ENCODE assay signal across 8 cellular contexts in genomic region chr14:59483819-59484610, GRCh38. TPM values are rescaled to one million over a fixed set of nuclear protein-coding genes. Genes with fewer than 3 reads are reported as not detected.
DNase-seq lines count a peak whose midpoint lies in the region; ATAC-seq, FAIRE-seq and TF ChIP-seq lines count a peak whose summit lies in the region.

TSS of gene JKAMP (plus strand) at chr14:59484517. CDS start at chr14:59484590, 73 bp downstream.
TSS of gene L3HYPDH (minus strand) at chr14:59484408. CDS start at chr14:59484316, 92 bp downstream.

- peak within 1 kb of the TSS; percentile 73 for H3K27ac ChIP-seq in CD4-positive, CD25-positive, alpha-beta regulatory T cell (ENCODE audit: insufficient read depth, low read length, poor library complexity, severe bottlenecking)
- H3K27ac ChIP-seq in HepG2 (ENCODE audit: extremely low read length, insufficient read depth, low read length): peak within 1 kb of the TSS; percentile 96

- peak; percentile 94 to 96 for ATAC-seq in CD4-positive, CD25-positive, alpha-beta regulatory T cell (ENCODE audit: low read depth in 2 of 2)
- peak; percentile 87 for ATAC-seq in GM19395 (IDR thresholded peaks at IDR 0.05; ENCODE audit: unreplicated experiment)
- peak; percentile 73 for ATAC-seq in HG03565 (IDR thresholded peaks at IDR 0.05; ENCODE audit: unreplicated experiment)
- ATAC-seq in HepG2: peak; percentile 93

- no peaks in the 10 kb centered on the region for H3K27me3 ChIP-seq in CD4-positive, CD25-positive, alpha-beta regulatory T cell (ENCODE audit: control insufficient read depth, insufficient read depth, low read length)
- H3K27me3 ChIP-seq in HepG2 (ENCODE audit: control insufficient read depth in 1 of 2, insufficient read depth in 2 of 2, low read length in 2 of 2): peaks cover 0 to 4% of the 10 kb centered on the region in 2 experiments; a peak in 1 of 5 replicates

- no peaks in the 10 kb centered on the region for H3K9me3 Mint-ChIP-seq in CD4-positive, CD25-positive, alpha-beta regulatory T cell
- no peaks in the 10 kb centered on the region for H3K9me3 Mint-ChIP-seq in dendritic cell treated with granulocyte-macrophage colony-stimulating factor and Interleukin-4, amounts not matched to agents 40 ng/mL and 50 ng/mL, for 4 days

- peaks cover 28 to 74% (median 57%) of the 10 kb centered on the region in 4 donors for H3K4me1 Mint-ChIP-seq in CD4-positive, CD25-positive, alpha-beta regulatory T cell
- H3K4me1 Mint-ChIP-seq in dendritic cell treated with granulocyte-macrophage colony-stimulating factor and Interleukin-4, amounts not matched to agents 40 ng/mL and 50 ng/mL, for 4 days (ENCODE audit: low read depth): peaks cover 52% of the 10 kb centered on the region

- peak; percentile 18 for FAIRE-seq in HepG2 (lab: Jason Lieb, UNC)

- in situ Hi-C loops in HepG2 (cut with HindIII; ENCODE audit: extremely low pct_ligation_motif_present, low pct_unique_long_range_greater_than_20kb): no loop called here

- TF ChIP-seq POLR2A in HepG2 (IDR thresholded peaks at IDR 0.05; ENCODE audit: insufficient read depth in 1 of 2, low read depth in 2 of 2, low read length in 2 of 2): peak; percentile 94 to 98

- peak; percentile 83 for TF ChIP-seq CTCF in HepG2 (CRISPR knock-in tag; IDR thresholded peaks at IDR 0.05)

- H4K20me1 ChIP-seq in HepG2 (ENCODE audit: insufficient read depth, low read length): peaks cover 12% of the 10 kb centered on the region

- TF ChIP-seq EP300 in HepG2 (IDR thresholded peaks at IDR 0.05; ENCODE audit: low read depth in 2 of 2, low read length in 2 of 2) (no peak), HepG2 (CRISPR knock-in tag; IDR thresholded peaks at IDR 0.05; ENCODE audit: borderline replicate concordance) (no peak)

- peaks cover 12% of the 10 kb centered on the region for H3K36me3 Mint-ChIP-seq in CD4-positive, CD25-positive, alpha-beta regulatory T cell
- H3K36me3 Mint-ChIP-seq in dendritic cell treated with granulocyte-macrophage colony-stimulating factor and Interleukin-4, amounts not matched to agents 40 ng/mL and 50 ng/mL, for 4 days (ENCODE audit: low read depth): peaks cover 42% of the 10 kb centered on the region

- peaks cover 47% of the 10 kb centered on the region for H3K79me2 ChIP-seq in HepG2 (ENCODE audit: insufficient read depth, low read length)

- POLR2A ChIA-PET in HepG2 (lab: Yijun Ruan, JAX): interaction anchor here (0.5 to 1.7 kb wide), 14 partner anchors 9 to 1185 kb away, joined by 3 to 18 read pairs (median 4); partner anchors contain the start of genes ARID4A, GPR135, KIAA0586 and LRRC9

- BruUV-seq in HepG2 (replicated peaks; lab: Mats Ljungman, UMichigan): no TSS peak

- CTCF ChIA-PET in HepG2 (lab: Yijun Ruan, JAX; ENCODE audit: low intra/inter-chr PET ratio, low total read pairs): no interaction called here

- no CpG with 5 or more reads among the region's 89 CpGs for WGBS in HepG2 (ENCODE audit: low lambda C conversion rate)

- peak within 1 kb of the TSS; percentile 98 for H3K4me3 ChIP-seq in CD4-positive, CD25-positive, alpha-beta regulatory T cell (ENCODE audit: low read depth, low read length)
- peak within 1 kb of the TSS; percentile 78 to 87 (median 83) for H3K4me3 ChIP-seq in HepG2 (replicated peaks in 1 of 3; ENCODE audit: insufficient read depth in 1 of 3, low read depth in 2 of 3, low read length in 3 of 3)

- peak; percentile 96 to 98 (median 97) for DNase-seq in CD4-positive, CD25-positive, alpha-beta regulatory T cell
- DNase-seq in NCI-H748 treated with DMSO at 0.1 percent for 48 hours (lab: John Stamatoyannopoulos, UW): peak; percentile 88
- DNase-seq in activated CD4-positive, alpha-beta T cell treated with anti-CD3 and anti-CD28 coated beads, Interleukin-2, amount 50 U/mL, for 24 hours (ENCODE audit: low read depth in 1 of 2, low spot score in 1 of 2): peak; percentile 95 to 97
- peak; percentile 92 for DNase-seq in HepG2 (ENCODE audit: low spot score)
- peak; percentile 99 for DNase-seq in stimulated activated CD4-positive, alpha-beta T cell treated with anti-CD3 and anti-CD28 coated beads, Interleukin-4, amount 100 ng/mL, for 1 hour

- intact Hi-C loops in dendritic cell treated with granulocyte-macrophage colony-stimulating factor and Interleukin-4, amounts not matched to agents 40 ng/mL and 50 ng/mL, for 4 days (cut with micrococcal nuclease): loop anchor here (5.0 kb wide), 2 partner anchors 98 to 1057 kb away; partner anchors contain the start of genes KIAA0586 and TIMM9
- intact Hi-C loops in HepG2 (cut with micrococcal nuclease; ENCODE audit: unreplicated experiment): loop anchor here (1.0 kb wide), 1 partner anchor 19 kb away; the partner anchor contains the start of gene GPR135

- TF ChIP-seq RAD21 in HepG2 (CRISPR knock-in tag; IDR thresholded peaks at IDR 0.05): peak; percentile 68

- peaks cover 55% of the 10 kb centered on the region for H3K4me1 ChIP-seq in CD4-positive, CD25-positive, alpha-beta regulatory T cell (ENCODE audit: control insufficient read depth, insufficient read depth, low read length, poor library complexity, severe bottlenecking)
- H3K4me1 ChIP-seq in HepG2 (ENCODE audit: insufficient read depth, low read length): peaks cover 46% of the 10 kb centered on the region

- peak within 1 kb of the TSS; percentile 54 to 95 (median 94) for H3K27ac Mint-ChIP-seq in CD4-positive, CD25-positive, alpha-beta regulatory T cell
- H3K27ac Mint-ChIP-seq in dendritic cell treated with granulocyte-macrophage colony-stimulating factor and Interleukin-4, amounts not matched to agents 40 ng/mL and 50 ng/mL, for 4 days: peak within 1 kb of the TSS; percentile 93

- H3K27me3 Mint-ChIP-seq in CD4-positive, CD25-positive, alpha-beta regulatory T cell: peaks cover 4% of the 10 kb centered on the region
- H3K27me3 Mint-ChIP-seq in dendritic cell treated with granulocyte-macrophage colony-stimulating factor and Interleukin-4, amounts not matched to agents 40 ng/mL and 50 ng/mL, for 4 days: no peaks in the 10 kb centered on the region

- peaks cover 16% of the 10 kb centered on the region for H3K36me3 ChIP-seq in CD4-positive, CD25-positive, alpha-beta regulatory T cell (ENCODE audit: control insufficient read depth, insufficient read depth, low read length)
- H3K36me3 ChIP-seq in HepG2 (replicated peaks in 1 of 2; ENCODE audit: control insufficient read depth in 1 of 2, insufficient read depth in 2 of 2, low read length in 2 of 2): peaks cover 2 to 5% of the 10 kb centered on the region in 2 experiments; a peak in 3 of 5 replicates

- H3K9me3 ChIP-seq in CD4-positive, CD25-positive, alpha-beta regulatory T cell (ENCODE audit: control insufficient read depth in 2 of 2, low read length in 2 of 2): no peaks in the 10 kb centered on the region
- H3K9me3 ChIP-seq in HepG2 (ENCODE audit: low read length): no peaks in the 10 kb centered on the region

- H3K4me3 Mint-ChIP-seq in CD4-positive, CD25-positive, alpha-beta regulatory T cell: peak within 1 kb of the TSS; percentile 89 to 97 (median 96)
- H3K4me3 Mint-ChIP-seq in dendritic cell treated with granulocyte-macrophage colony-stimulating factor and Interleukin-4, amounts not matched to agents 40 ng/mL and 50 ng/mL, for 4 days: peak within 1 kb of the TSS; percentile 85

- H3K4me2 ChIP-seq in HepG2 (ENCODE audit: low read depth, low read length): peak within 1 kb of the TSS; percentile 93

- H3K9ac ChIP-seq in HepG2 (ENCODE audit: insufficient read depth, low read depth, low read length): peak within 1 kb of the TSS; percentile 97

- peak within 1 kb of the TSS; percentile 79 for H2AFZ ChIP-seq in HepG2 (ENCODE audit: low read length)

RNA-seq across cellular contexts. Expression of gene JKAMP, which starts in this region (rescaled TPM):
- 21.0 TPM for total RNA-seq in CD4-positive, CD25-positive, alpha-beta regulatory T cell
- 10 to 100 TPM; 56.7 to 83.4 (median 63.5) TPM for polyA plus RNA-seq in CD4-positive, CD25-positive, alpha-beta regulatory T cell
- 41.6 and 56.4 TPM in 2 replicates for total RNA-seq in HepG2 (2016; rRNA removed; fragmentation: Illumina TruSeq; extraction: Trizol)
- 8.3 and 8.5 TPM in 2 replicates for total RNA-seq in HepG2 (2016; cell fraction: cytosol; rRNA removed; fragmentation: Illumina TruSeq; extraction: Trizol; ENCODE audit: low read depth)
- total RNA-seq in HepG2 (2016; cell fraction: insoluble cytoplasmic fraction; rRNA removed; fragmentation: Illumina TruSeq; extraction: Trizol): 41.4 and 55.0 TPM in 2 replicates
- total RNA-seq in HepG2 (2016; cell fraction: membrane; rRNA removed; fragmentation: Illumina TruSeq; extraction: Trizol): 17.3 and 18.6 TPM in 2 replicates
- total RNA-seq in HepG2 (2016; cell fraction: nucleus; rRNA removed; fragmentation: Illumina TruSeq; extraction: Trizol): 46.8 and 55.7 TPM in 2 replicates
- polyA plus RNA-seq in HepG2 (2011; rRNA removed): 93.0 and 135 TPM in 2 replicates
- 61.0 and 87.4 TPM in 2 replicates for polyA plus RNA-seq in HepG2 (2011; cell fraction: cytosol; rRNA removed)
- 40.0 and 54.9 TPM in 2 replicates for polyA plus RNA-seq in HepG2 (2011; cell fraction: nucleus; rRNA removed)
- polyA plus RNA-seq in HepG2 (2012): 28.5 and 39.4 TPM in 2 replicates
- 5.2 and 6.3 TPM in 2 replicates for polyA plus RNA-seq in HepG2 (2016; cell fraction: cytosol; fragmentation: Illumina TruSeq; extraction: Trizol; ENCODE audit: low read depth)
- polyA plus RNA-seq in HepG2 (2016; cell fraction: insoluble cytoplasmic fraction; fragmentation: Illumina TruSeq; extraction: Trizol; ENCODE audit: low read depth): 38.8 and 39.2 TPM in 2 replicates
- 12.6 and 12.7 TPM in 2 replicates for polyA plus RNA-seq in HepG2 (2016; cell fraction: membrane; fragmentation: Illumina TruSeq; extraction: Trizol; ENCODE audit: low read depth)
- 80.1 and 84.0 TPM in 2 replicates for polyA plus RNA-seq in HepG2 (2016; cell fraction: nucleus; fragmentation: Illumina TruSeq; extraction: Trizol; ENCODE audit: insufficient read depth, low read depth)
- polyA minus RNA-seq in HepG2 (2011; rRNA and poly(A)+ RNA removed; ENCODE audit: low replicate concordance): 78.9 and 119 TPM in 2 replicates
- 30.7 and 32.2 TPM in 2 replicates for polyA minus RNA-seq in HepG2 (2011; cell fraction: cytosol; rRNA and poly(A)+ RNA removed)
- 49.6 and 63.4 TPM in 2 replicates for polyA minus RNA-seq in HepG2 (2011; cell fraction: nucleus; rRNA and poly(A)+ RNA removed)

RNA-seq across cellular contexts. Expression of gene L3HYPDH, which starts in this region (rescaled TPM):
- total RNA-seq in CD4-positive, CD25-positive, alpha-beta regulatory T cell: 20.6 TPM
- 1 to 10 TPM; 3.5 to 7.0 (median 5.0) TPM for polyA plus RNA-seq in CD4-positive, CD25-positive, alpha-beta regulatory T cell
- 22.4 and 30.5 TPM in 2 replicates for total RNA-seq in HepG2 (2016; rRNA removed; fragmentation: Illumina TruSeq; extraction: Trizol)
- 7.8 and 8.6 TPM in 2 replicates for total RNA-seq in HepG2 (2016; cell fraction: cytosol; rRNA removed; fragmentation: Illumina TruSeq; extraction: Trizol; ENCODE audit: low read depth)
- total RNA-seq in HepG2 (2016; cell fraction: insoluble cytoplasmic fraction; rRNA removed; fragmentation: Illumina TruSeq; extraction: Trizol): 23.8 and 30.7 TPM in 2 replicates
- 8.9 and 9.8 TPM in 2 replicates for total RNA-seq in HepG2 (2016; cell fraction: membrane; rRNA removed; fragmentation: Illumina TruSeq; extraction: Trizol)
- 73.7 and 77.8 TPM in 2 replicates for total RNA-seq in HepG2 (2016; cell fraction: nucleus; rRNA removed; fragmentation: Illumina TruSeq; extraction: Trizol)
- polyA plus RNA-seq in HepG2 (2011; rRNA removed): 36.6 and 40.8 TPM in 2 replicates
- 9.2 and 11.5 TPM in 2 replicates for polyA plus RNA-seq in HepG2 (2011; cell fraction: cytosol; rRNA removed)
- polyA plus RNA-seq in HepG2 (2011; cell fraction: nucleus; rRNA removed): 195 and 205 TPM in 2 replicates
- 22.0 and 27.6 TPM in 2 replicates for polyA plus RNA-seq in HepG2 (2012)
- polyA plus RNA-seq in HepG2 (2016; cell fraction: cytosol; fragmentation: Illumina TruSeq; extraction: Trizol; ENCODE audit: low read depth): 4.8 and 6.9 TPM in 2 replicates
- polyA plus RNA-seq in HepG2 (2016; cell fraction: insoluble cytoplasmic fraction; fragmentation: Illumina TruSeq; extraction: Trizol; ENCODE audit: low read depth): 22.7 and 25.1 TPM in 2 replicates
- polyA plus RNA-seq in HepG2 (2016; cell fraction: membrane; fragmentation: Illumina TruSeq; extraction: Trizol; ENCODE audit: low read depth): 4.4 and 5.8 TPM in 2 replicates
- 89.2 and 96.5 TPM in 2 replicates for polyA plus RNA-seq in HepG2 (2016; cell fraction: nucleus; fragmentation: Illumina TruSeq; extraction: Trizol; ENCODE audit: insufficient read depth, low read depth)
- polyA minus RNA-seq in HepG2 (2011; rRNA and poly(A)+ RNA removed; ENCODE audit: low replicate concordance): 24.8 and 33.4 TPM in 2 replicates
- 6.7 and 7.6 TPM in 2 replicates for polyA minus RNA-seq in HepG2 (2011; cell fraction: cytosol; rRNA and poly(A)+ RNA removed)
- 156 and 164 TPM in 2 replicates for polyA minus RNA-seq in HepG2 (2011; cell fraction: nucleus; rRNA and poly(A)+ RNA removed)

Comparison
In these comparisons a context has a peak if more than half of its experiments do, and no peak if none do; other contexts are left out.
1. Peak in every context shown above with its lines: DNase-seq, ATAC-seq, H3K4me3 ChIP-seq and H3K27ac ChIP-seq.